Comparison of ENCODE assay signal across 24 cellular contexts in the genomic region with DNA sequence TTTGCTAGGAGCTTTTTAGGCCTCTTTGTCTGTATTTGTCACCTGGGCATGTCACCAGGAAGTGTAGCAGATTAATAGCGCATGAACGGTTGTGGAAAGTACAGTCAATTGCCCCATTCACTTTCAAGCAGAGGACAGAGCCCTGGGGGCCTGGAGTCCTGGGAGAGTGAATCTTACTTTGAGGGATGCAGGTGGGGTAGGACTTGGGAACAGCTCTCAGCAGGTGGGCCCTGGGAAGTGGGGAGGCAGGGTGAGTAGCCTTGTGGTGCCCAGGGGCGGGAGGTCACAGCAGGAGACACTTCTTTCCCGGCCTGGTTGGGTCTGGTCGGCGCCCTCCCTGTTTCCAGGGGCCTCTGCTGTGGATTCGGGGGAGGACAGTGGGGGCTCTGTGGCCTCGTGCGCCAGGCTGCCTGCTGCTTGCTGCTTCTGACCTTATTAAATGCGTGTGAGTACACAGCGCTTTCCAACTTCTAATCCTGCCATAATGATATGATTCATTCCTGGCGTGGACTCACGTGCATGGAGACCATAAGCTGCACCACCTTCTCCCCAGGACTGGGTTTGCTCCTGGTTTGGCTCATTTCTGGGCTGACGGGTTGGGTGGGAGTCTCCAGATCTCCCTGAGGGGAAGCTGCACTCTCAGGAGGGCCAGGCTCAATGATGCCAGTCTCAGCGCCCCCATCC. TPM values are rescaled to one million over a fixed set of nuclear protein-coding genes. Genes with fewer than 3 reads are reported as not detected.
A peak's percentile ranks its signal among the peaks of the same experiment; 100 is the strongest.
DNase-seq lines count a peak whose midpoint lies in the region; ATAC-seq and TF ChIP-seq lines count a peak whose summit lies in the region.
"Had no signal": no experiment of that assay in that cellular context is flagged by ENCODE, and none has a peak within 500 bp of the region (broad histone marks: within the 10 kb centered on the region; RNA-seq: fewer than 3 reads in every experiment).

No MANE protein-coding gene starts in this region.

- DNase-seq in NCI-H1417 (lab: John Stamatoyannopoulos, UW) (peak in 2 of 3 experiments; percentile 60 to 78), NCI-H1417 treated with DMSO at 0.1 percent for 48 hours (lab: John Stamatoyannopoulos, UW) (no peak), NCI-H1048 (lab: John Stamatoyannopoulos, UW) (peak; percentile 57), esophagus muscularis mucosa (ENCODE audit: extremely low spot score) (no peak), NCI-H2029 treated with DMSO at 0.1 percent for 48 hours (lab: John Stamatoyannopoulos, UW) (no peak), dermis blood vessel endothelial cell (no peak)
- DNase-seq: activated CD4-positive, alpha-beta T cell treated with anti-CD3 and anti-CD28 coated beads for 36 hours; activated CD8-positive, alpha-beta memory T cell treated with anti-CD3 and anti-CD28 coated beads for 24 hours; activated naive CD4-positive, alpha-beta T cell; activated T-cell treated with anti-CD3 and anti-CD28 coated beads, Interleukin-2, amount 50 U/mL, for 4 hours; endodermal cell; H9; hippocampal formation; Kasumi-1; NCI-H1092; NCI-H524; T-helper 17 cell; upper lobe of right lung had no signal

- WGBS in esophagus muscularis mucosa = 90% methylated on average over 9 of the region's 15 CpGs

- no peak for TF ChIP-seq POLR2A in esophagus muscularis mucosa (IDR thresholded peaks at IDR 0.05; ENCODE audit: low read depth)

- H3K27me3 ChIP-seq in esophagus muscularis mucosa (no peaks in the 10 kb centered on the region), rectal smooth muscle tissue (ENCODE audit: control insufficient read depth, insufficient read depth, low read length) (no peaks in the 10 kb centered on the region)
- H3K27me3 ChIP-seq: gastroesophageal sphincter, upper lobe of right lung had no signal

- peaks cover 4 to 47% (median 21%) of the 10 kb centered on the region in 4 donors for H3K36me3 ChIP-seq in esophagus muscularis mucosa
- H3K36me3 ChIP-seq in rectal smooth muscle tissue (ENCODE audit: control insufficient read depth, insufficient read depth, low read length) = no peaks in the 10 kb centered on the region

- no peak overlapping the region for H3K9ac ChIP-seq in rectal smooth muscle tissue (ENCODE audit: low read length)

- H3K27ac ChIP-seq in esophagus muscularis mucosa (replicated peaks in 1 of 4) (peak overlapping the region; percentile 12 to 72 (median 23)), rectal smooth muscle tissue (ENCODE audit: low read depth, low read length) (peak overlapping the region; percentile 54)
- H3K27ac ChIP-seq: coronary artery, SK-N-MC, upper lobe of right lung had no signal

- no peaks in the 10 kb centered on the region for H3K9me3 ChIP-seq in esophagus muscularis mucosa
- H3K9me3 ChIP-seq: gastroesophageal sphincter, upper lobe of right lung had no signal

- intact Hi-C loops in esophagus muscularis mucosa (cut with DNase I) = no loop called here

- TF ChIP-seq EP300 in esophagus muscularis mucosa (IDR thresholded peaks at IDR 0.05) = no peak

- no peak for TF ChIP-seq CTCF in esophagus muscularis mucosa (IDR thresholded peaks at IDR 0.05)

- no peak overlapping the region for H3K4me3 ChIP-seq in esophagus muscularis mucosa
- H3K4me3 ChIP-seq in rectal smooth muscle tissue (ENCODE audit: low read length) = no peak overlapping the region
- H3K4me3 ChIP-seq: coronary artery, gastroesophageal sphincter, SK-N-MC, upper lobe of right lung had no signal

- ATAC-seq in HG03469 (IDR thresholded peaks at IDR 0.05; ENCODE audit: unreplicated experiment) = no peak
- ATAC-seq: activated CD4-positive, alpha-beta T cell treated with anti-CD3 and anti-CD28 coated beads for 36 hours; activated T-cell treated with anti-CD3 and anti-CD28 coated beads, Interleukin-2, amount 50 U/mL, for 4 hours; gastroesophageal sphincter; T-helper 17 cell; upper lobe of right lung had no signal

- H3K4me1 ChIP-seq in esophagus muscularis mucosa (peaks cover 17 to 82% (median 60%) of the 10 kb centered on the region in 4 donors), rectal smooth muscle tissue (ENCODE audit: control insufficient read depth, insufficient read depth, low read length) (peaks cover 15% of the 10 kb centered on the region)
- H3K4me1 ChIP-seq: upper lobe of right lung had no signal

RNA-seq across cellular contexts. Expression of a gene that starts 51.6 kb away (rescaled TPM):
- total RNA-seq in esophagus muscularis mucosa = 100 to 1,000 TPM; 362 to 578 (median 513) TPM
- 9.2 and 147 TPM in 2 replicates for total RNA-seq in dermis blood vessel endothelial cell
- total RNA-seq: HepG2 had no signal

Comparison
In these comparisons a context has a peak if more than half of its experiments do, and no peak if none do; other contexts are left out.
1. DNase-seq: peak in NCI-H1417 (2 of 3) and NCI-H1048 (single experiment); none in NCI-H1417 treated with DMSO at 0.1 percent for 48 hours (single experiment), esophagus muscularis mucosa (single experiment), NCI-H2029 treated with DMSO at 0.1 percent for 48 hours (single experiment) and dermis blood vessel endothelial cell (single experiment).